Comparison of ENCODE assay signal across 8 cellular contexts in the genomic region with DNA sequence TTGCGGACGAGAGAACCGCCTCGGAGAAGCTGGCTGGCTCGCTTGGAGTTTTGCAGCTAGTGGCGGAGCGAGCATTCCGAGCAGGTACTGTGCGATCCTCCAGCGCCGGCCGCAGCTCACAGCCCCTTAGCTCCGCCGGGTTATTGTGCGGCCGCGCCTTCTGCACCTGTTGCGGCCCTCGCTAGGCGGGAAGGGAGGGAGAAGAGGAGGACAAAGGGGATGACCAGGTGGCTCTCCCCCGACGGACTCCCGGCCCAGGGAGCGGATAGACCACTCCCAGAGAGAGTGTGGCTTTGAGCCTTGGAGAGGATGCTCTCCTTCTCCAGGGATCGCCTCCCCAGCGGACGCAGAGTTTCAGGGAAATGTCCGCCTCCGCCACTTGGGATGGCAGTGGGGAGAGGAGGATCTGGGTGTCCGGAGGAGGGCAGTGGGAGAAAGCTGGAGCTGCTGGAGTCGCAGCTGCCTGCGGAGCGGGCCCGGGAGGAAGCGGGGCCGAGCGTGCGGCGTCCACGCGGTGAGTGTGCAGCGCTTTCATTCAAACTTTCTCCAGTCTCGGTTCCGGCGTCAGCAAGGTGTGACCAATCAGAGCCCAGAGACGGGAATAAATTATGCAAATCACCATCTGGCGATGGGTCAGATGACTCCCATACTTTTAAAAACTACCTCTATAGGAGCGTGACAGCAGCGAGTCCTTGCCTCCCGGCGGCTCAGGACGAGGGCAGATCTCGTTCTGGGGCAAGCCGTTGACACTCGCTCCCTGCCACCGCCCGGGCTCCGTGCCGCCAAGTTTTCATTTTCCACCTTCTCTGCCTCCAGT. TPM values are rescaled to one million over a fixed set of nuclear protein-coding genes. Genes with fewer than 3 reads are reported as not detected.
A peak's percentile ranks its signal among the peaks of the same experiment; 100 is the strongest.
DNase-seq lines count a peak whose midpoint lies in the region; ATAC-seq and TF ChIP-seq lines count a peak whose summit lies in the region.

A gene (plus strand): TSS at position 681 of the 817 bp plus-strand sequence. CDS start 252 bp downstream, outside the sequence.

- H3K36me3 ChIP-seq in mesenchymal stem cell (ENCODE audit: control insufficient read depth in 1 of 2, insufficient read depth in 2 of 2, low read depth in 1 of 2, low read length in 2 of 2): peaks cover 0 to 8% of the 10 kb centered on the region in 2 experiments

- H3K4me3 ChIP-seq in WI38 (ENCODE audit: low read depth, low read length) (peak within 1 kb of the TSS; percentile 14; the same call in 1 of the 2 replicates), mesenchymal stem cell (ENCODE audit: insufficient read depth in 1 of 2, low read depth in 1 of 2, low read length in 2 of 2) (peak within 1 kb of the TSS; percentile 63 to 76)

- WGBS in mesenchymal stem cell: under 1% methylated on average over 57 of the region's 59 CpGs

- H4K91ac ChIP-seq in mesenchymal stem cell (ENCODE audit: low read length): no peak within 1 kb of the TSS

- H3K18ac ChIP-seq in mesenchymal stem cell (ENCODE audit: low read depth in 1 of 2, low read length in 2 of 2): peak within 1 kb of the TSS in 1 of 2 experiments; percentile 76

- H3K4me1 ChIP-seq in mesenchymal stem cell (ENCODE audit: control insufficient read depth, insufficient read depth, low read depth, low read length): peaks cover 26% of the 10 kb centered on the region

- H3K14ac ChIP-seq in mesenchymal stem cell (ENCODE audit: low read length in 2 of 2): peak within 1 kb of the TSS in 1 of 2 experiments; percentile 7

- H3K27me3 Mint-ChIP-seq in stimulated activated memory B cell treated with anti-CD40 and anti-IgM and Interleukin-4, amounts not matched to agents 10 μg/mL and 1 μg/mL and 100 μg/mL, for 72 hours: peaks cover 68% of the 10 kb centered on the region

- no peaks in the 10 kb centered on the region for H3K9me3 Mint-ChIP-seq in stimulated activated memory B cell treated with anti-CD40 and anti-IgM and Interleukin-4, amounts not matched to agents 10 μg/mL and 1 μg/mL and 100 μg/mL, for 72 hours

- peak within 1 kb of the TSS; percentile 98 for H3K4me2 ChIP-seq in mesenchymal stem cell (ENCODE audit: low read length, poor library complexity, severe bottlenecking)

- H3K27me3 ChIP-seq in mesenchymal stem cell (ENCODE audit: control insufficient read depth in 1 of 2, insufficient read depth in 1 of 2, low read length in 2 of 2): peaks cover 0 to 57% of the 10 kb centered on the region in 2 experiments

- H4K8ac ChIP-seq in mesenchymal stem cell (ENCODE audit: low read length): no peak within 1 kb of the TSS

- H2BK12ac ChIP-seq in mesenchymal stem cell (ENCODE audit: low read length in 2 of 2): peak within 1 kb of the TSS in 1 of 2 experiments; percentile 70

- H2BK120ac ChIP-seq in mesenchymal stem cell (ENCODE audit: low read depth, low read length): no peak within 1 kb of the TSS

- peak; percentile 91 for DNase-seq in Daoy (ENCODE audit: low read depth)
- peak; percentile 48 for DNase-seq in HCEC 1CT
- peak; percentile 24 for DNase-seq in NCI-H1694 (lab: John Stamatoyannopoulos, UW)
- DNase-seq in effector CD4-positive, alpha-beta T cell: peak; percentile 2
- peak; percentile 93 for DNase-seq in mesenchymal stem cell
- no peak for DNase-seq in SKM-1 treated with dmso at 0.1 percent for 144 hours (lab: John Stamatoyannopoulos, UW; ENCODE audit: unreplicated experiment)

- H3K27ac Mint-ChIP-seq in stimulated activated memory B cell treated with anti-CD40 and anti-IgM and Interleukin-4, amounts not matched to agents 10 μg/mL and 1 μg/mL and 100 μg/mL, for 72 hours: no peak within 1 kb of the TSS

- peak within 1 kb of the TSS; percentile 79 for H2AFZ ChIP-seq in mesenchymal stem cell (ENCODE audit: low read depth, low read length)

- peak within 1 kb of the TSS; percentile 75 for H2BK15ac ChIP-seq in mesenchymal stem cell (ENCODE audit: low read depth, poor library complexity, severe bottlenecking)

- H2AK5ac ChIP-seq in mesenchymal stem cell (ENCODE audit: low read length, severe bottlenecking): no peak within 1 kb of the TSS

- ATAC-seq in stimulated activated memory B cell treated with anti-CD40 and anti-IgM and Interleukin-4, amounts not matched to agents 10 μg/mL and 1 μg/mL and 100 μg/mL, for 72 hours: peak; percentile 61

- H3K4me3 Mint-ChIP-seq in stimulated activated memory B cell treated with anti-CD40 and anti-IgM and Interleukin-4, amounts not matched to agents 10 μg/mL and 1 μg/mL and 100 μg/mL, for 72 hours: peak within 1 kb of the TSS; percentile 71

- H3K4ac ChIP-seq in mesenchymal stem cell (ENCODE audit: low read depth in 1 of 2, low read length in 2 of 2): no peak within 1 kb of the TSS

- H3K27ac ChIP-seq in mesenchymal stem cell (ENCODE audit: low read length, poor library complexity, severe bottlenecking): no peak within 1 kb of the TSS

- TF ChIP-seq CTCF in WI38 (IDR thresholded peaks at IDR 0.05; ENCODE audit: low read depth, low read length): no peak

- no peak within 1 kb of the TSS for H2BK5ac ChIP-seq in mesenchymal stem cell (ENCODE audit: low read depth, low read length, poor library complexity, severe bottlenecking)

- peak within 1 kb of the TSS; percentile 54 for H3K9ac ChIP-seq in mesenchymal stem cell (ENCODE audit: low read length)

- peaks cover 16% of the 10 kb centered on the region for H3K79me1 ChIP-seq in mesenchymal stem cell (replicated peaks; ENCODE audit: low read length, poor library complexity, severe bottlenecking)

- H3K9me3 ChIP-seq in mesenchymal stem cell (ENCODE audit: control insufficient read depth, low read length): no peaks in the 10 kb centered on the region

- H3K23ac ChIP-seq in mesenchymal stem cell (ENCODE audit: low read length in 2 of 2): peak within 1 kb of the TSS in 1 of 2 experiments; percentile 54

- peaks cover 31% of the 10 kb centered on the region for H3K4me1 Mint-ChIP-seq in stimulated activated memory B cell treated with anti-CD40 and anti-IgM and Interleukin-4, amounts not matched to agents 10 μg/mL and 1 μg/mL and 100 μg/mL, for 72 hours

- no peaks in the 10 kb centered on the region for H3K36me3 Mint-ChIP-seq in stimulated activated memory B cell treated with anti-CD40 and anti-IgM and Interleukin-4, amounts not matched to agents 10 μg/mL and 1 μg/mL and 100 μg/mL, for 72 hours

RNA-seq across cellular contexts. Expression of the gene that starts here (rescaled TPM):
- total RNA-seq in Daoy (2014; rRNA removed; shearing (Covaris generic)): 32.6 and 40.3 TPM in 2 replicates
- polyA plus RNA-seq in mesenchymal stem cell (2013, experiment 1 of 2): 30.0 TPM
- polyA plus RNA-seq in mesenchymal stem cell (2013, experiment 2 of 2): 30.5 TPM
